13 cellular contexts compared by ENCODE assay signal in the genomic region with DNA sequence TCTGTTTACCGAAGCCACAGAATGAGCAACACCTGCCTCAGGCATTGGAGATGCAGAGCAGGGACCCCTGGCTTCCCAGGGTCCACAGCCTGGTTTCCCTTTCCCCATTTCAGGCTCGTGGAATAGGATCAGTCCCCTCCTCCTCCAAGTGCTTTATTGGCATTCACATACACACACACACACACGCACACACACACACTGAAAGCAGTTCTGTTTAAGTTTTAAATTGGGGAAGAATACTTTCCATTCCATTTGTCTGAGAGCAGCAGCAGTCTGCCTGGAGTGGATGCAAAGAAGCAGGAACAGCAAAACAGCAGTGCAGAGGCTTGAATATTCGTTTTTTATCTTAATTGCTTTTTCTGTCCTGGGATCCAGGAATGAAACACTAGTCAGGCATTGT. TPM values are rescaled to one million over a fixed set of nuclear protein-coding genes. Genes with fewer than 3 reads are reported as not detected.
A peak's percentile ranks its signal among the peaks of the same experiment; 100 is the strongest.
DNase-seq lines count a peak whose midpoint lies in the region; ATAC-seq and TF ChIP-seq lines count a peak whose summit lies in the region.
"Had no signal": no experiment of that assay in that cellular context is flagged by ENCODE, and none has a peak within 500 bp of the region (broad histone marks: within the 10 kb centered on the region; RNA-seq: fewer than 3 reads in every experiment).

No MANE protein-coding gene starts in this region.

- H3K9ac ChIP-seq in BLaER1, result peak overlapping the region; percentile 38; the same call in 1 of the 2 replicates

- DNase-seq in MV-4-11 (lab: John Stamatoyannopoulos, UW) (peak; percentile 30), esophagus muscularis mucosa (ENCODE audit: extremely low spot score) (no peak), ovary (peak in 3 of 5 donors; percentile 55 to 68 (median 62)), NCI-H82 (lab: John Stamatoyannopoulos, UW) (no peak), NCI-H526 (lab: John Stamatoyannopoulos, UW) (no peak)
- DNase-seq: activated CD4-positive, alpha-beta T cell treated with anti-CD3 and anti-CD28 coated beads, Interleukin-2, amount 50 U/mL, for 1 hour; KBM-7; NCI-H524 treated with DMSO at 0.1 percent for 48 hours; SHP77 treated with DMSO at 0.1 percent for 48 hours had no signal

- H3K9me3 ChIP-seq in BLaER1 (no peaks in the 10 kb centered on the region), esophagus muscularis mucosa (no peaks in the 10 kb centered on the region), ovary (no peaks in the 10 kb centered on the region)

- TF ChIP-seq POLR2A in esophagus muscularis mucosa (IDR thresholded peaks at IDR 0.05; ENCODE audit: low read depth) (no peak), ovary (IDR thresholded peaks at IDR 0.05) (no peak)

- H3K4me3 ChIP-seq in BLaER1 (no peak overlapping the region), esophagus muscularis mucosa (no peak overlapping the region), ovary (no peak overlapping the region)
- H3K4me3 ChIP-seq: cardiac muscle cell had no signal

- WGBS in esophagus muscularis mucosa, result 30% methylated on average over 4 of the region's 4 CpGs
- WGBS in ovary, 3 donors, result 8 to 11% (median 11%) methylated on average over 4 of the region's 4 CpGs

- H3K27ac ChIP-seq in BLaER1 (peak overlapping the region; percentile 53), esophagus muscularis mucosa (replicated peaks in 1 of 4) (peak overlapping the region; percentile 51 to 81 (median 66)), ovary (peak overlapping the region in 1 of 2 donors; percentile 60)
- H3K27ac ChIP-seq: cardiac muscle cell had no signal

- H4K20me1 ChIP-seq in BLaER1, result peaks cover 34% of the 10 kb centered on the region

- peak overlapping the region; percentile 86 for H3K4me2 ChIP-seq in BLaER1

- TF ChIP-seq CTCF in esophagus muscularis mucosa (IDR thresholded peaks at IDR 0.05), result no peak
- no peak for TF ChIP-seq CTCF in ovary (IDR thresholded peaks at IDR 0.05)

- intact Hi-C loops in esophagus muscularis mucosa (cut with DNase I) (no loop called here), ovary (cut with DNase I) (no loop called here)

- H3K4me1 ChIP-seq in BLaER1 (peaks cover 82% of the 10 kb centered on the region), esophagus muscularis mucosa (peaks cover 8 to 73% (median 59%) of the 10 kb centered on the region in 4 donors), ovary (ENCODE audit: insufficient read depth) (peaks cover 19% of the 10 kb centered on the region)

- TF ChIP-seq EP300 in esophagus muscularis mucosa (IDR thresholded peaks at IDR 0.05) (no peak), ovary (IDR thresholded peaks at IDR 0.05) (no peak)

- ATAC-seq in HG03139 (IDR thresholded peaks at IDR 0.05; ENCODE audit: unreplicated experiment) (no peak), HG03469 (IDR thresholded peaks at IDR 0.05; ENCODE audit: unreplicated experiment) (no peak)

- H3K27me3 ChIP-seq in BLaER1, result no peaks in the 10 kb centered on the region
- H3K27me3 ChIP-seq in esophagus muscularis mucosa, result no peaks in the 10 kb centered on the region
- H3K27me3 ChIP-seq in ovary, result no peaks in the 10 kb centered on the region
- H3K27me3 ChIP-seq: cardiac muscle cell had no signal

- peaks cover 47% of the 10 kb centered on the region for H3K36me3 ChIP-seq in BLaER1
- peaks cover 5 to 41% (median 30%) of the 10 kb centered on the region in 4 donors for H3K36me3 ChIP-seq in esophagus muscularis mucosa
- no peaks in the 10 kb centered on the region for H3K36me3 ChIP-seq in ovary

RNA-seq across cellular contexts. Expression of a gene that starts 7.0 kb away (rescaled TPM):
- total RNA-seq in esophagus muscularis mucosa, result 10 to 100 TPM in 2 of 4 donors, 1 to 10 TPM in 2; 6.2 to 16.4 (median 8.2) TPM
- 10 to 100 TPM in 2 of 7 donors, 1 to 10 TPM in 5; 3.8 to 11.7 (median 9.3) TPM for total RNA-seq in ovary
- polyA plus RNA-seq in ovary, result 10 to 100 TPM in 1 of 2 donors, 1 to 10 TPM in 1; 4.8 to 10.3 TPM

RNA-seq across cellular contexts. Expression of a gene that starts 8.6 kb away (rescaled TPM):
- total RNA-seq in esophagus muscularis mucosa, result 10 to 100 TPM in 2 of 4 donors, 1 to 10 TPM in 2; 8.4 to 23.7 (median 14.0) TPM
- 10 to 100 TPM in 5 of 7 donors, 1 to 10 TPM in 2; 7.4 to 16.1 (median 10.8) TPM for total RNA-seq in ovary
- polyA plus RNA-seq in ovary, result 10 to 100 TPM in 1 of 2 donors, 1 to 10 TPM in 1; 6.3 to 18.0 TPM

RNA-seq across cellular contexts. Expression of a gene that starts 17.2 kb away (rescaled TPM):
- 1 to 10 TPM; 2.2 to 3.3 (median 2.7) TPM for total RNA-seq in esophagus muscularis mucosa
- 1 to 10 TPM; 3.6 to 8.8 (median 6.7) TPM for total RNA-seq in ovary
- 1 to 10 TPM in 1 of 2 donors, under 1 TPM in 1; 0.98 to 6.5 TPM for polyA plus RNA-seq in ovary

RNA-seq across cellular contexts. Expression of a gene that starts 34.5 kb away (rescaled TPM):
- total RNA-seq in esophagus muscularis mucosa (1 to 10 TPM; 2.7 to 8.0 (median 4.6) TPM), ovary (1 to 10 TPM in 6 of 7 donors, under 1 TPM in 1; 0.31 to 4.4 (median 2.4) TPM)
- 1 to 10 TPM in 1 of 2 donors, under 1 TPM in 1; 0.81 to 5.1 TPM for polyA plus RNA-seq in ovary

RNA-seq across cellular contexts. Expression of a gene that starts 38.8 kb away (rescaled TPM):
- total RNA-seq in esophagus muscularis mucosa (not detected), ovary (not detected)
- under 1 TPM in 1 of 2 donors, not detected in 1; 0.25 TPM for polyA plus RNA-seq in ovary

Comparison
In these comparisons a context has a peak if more than half of its experiments do, and no peak if none do; other contexts are left out.
1. DNase-seq: peak in MV-4-11 (single experiment) and ovary (3 of 5); none in esophagus muscularis mucosa (single experiment), NCI-H82 (single experiment) and NCI-H526 (0 of 2).